In genomic region chr2:88807237-88807962, GRCh38 we compare ENCODE assay signal across 22 cellular contexts.
"Had no signal": no experiment of that assay in that cellular context is flagged by ENCODE, and none has a peak within 500 bp of the region (broad histone marks: within the 10 kb centered on the region; RNA-seq: fewer than 3 reads in every experiment).

No MANE protein-coding gene starts in this region.

- H3K27ac ChIP-seq: right lobe of liver, tibial nerve had no signal

- H3K4me1 Mint-ChIP-seq: activated naive CD4-positive, alpha-beta T cell treated with anti-CD3 and anti-CD28 coated beads, Interleukin-2, amount 50 U/mL, for 24 hours; nephron; T-helper 17 cell had no signal

- H3K36me3 ChIP-seq: right lobe of liver, tibial nerve had no signal

- H3K27ac Mint-ChIP-seq: activated CD8-positive, alpha-beta T cell treated with anti-CD3 and anti-CD28 coated beads for 36 hours; activated naive CD4-positive, alpha-beta T cell treated with anti-CD3 and anti-CD28 coated beads, Interleukin-2, amount 50 U/mL, for 24 hours; activated T-helper 2 cell treated with anti-CD3 and anti-CD28 coated beads, Interferon-gamma antibody, Interleukin-2, Interleukin-4, amounts not matched to agents 10 μg/mL and 5 μg/mL and 100 μg/mL, durations not matched to agents 14 hours and 24 hours and 36 hours; nephron; progenitor cell of endocrine pancreas; T-helper 17 cell had no signal

- H3K36me3 Mint-ChIP-seq: activated naive CD4-positive, alpha-beta T cell treated with anti-CD3 and anti-CD28 coated beads, Interleukin-2, amount 50 U/mL, for 24 hours had no signal

- H3K27me3 ChIP-seq: right lobe of liver, tibial nerve had no signal

- H3K9me3 ChIP-seq: mucosa of descending colon, right lobe of liver, tibial nerve had no signal

- DNase-seq: activated CD4-positive, alpha-beta T cell treated with anti-CD3 and anti-CD28 coated beads, Interleukin-2, amount 50 U/mL, for 1 hour; activated CD4-positive, CD25-positive, alpha-beta regulatory T cell treated with anti-CD3 and anti-CD28 coated beads, Interleukin-2, amount 50 U/mL, for 72 hours; activated CD8-positive, alpha-beta T cell treated with anti-CD3 and anti-CD28 coated beads for 36 hours; activated T-cell treated with anti-CD3 and anti-CD28 coated beads, Interleukin-2, amount 50 U/mL, for 4 hours; effector memory CD4-positive, alpha-beta T cell; head of caudate nucleus; hippocampal formation; left cardiac atrium; left ventricle myocardium superior; mucosa of descending colon; right lobe of liver; stimulated activated CD4-positive, alpha-beta T cell treated with anti-CD3 and anti-CD28 coated beads, Interleukin-2, amount 100 ng/mL, for 48 hours; stimulated activated naive CD4-positive, alpha-beta T cell treated with Interleukin-2 at 50 U/mL for 16 hours; T-helper 17 cell had no signal

- H3K4me3 Mint-ChIP-seq: activated CD8-positive, alpha-beta T cell treated with anti-CD3 and anti-CD28 coated beads for 36 hours; activated naive CD4-positive, alpha-beta T cell treated with anti-CD3 and anti-CD28 coated beads, Interleukin-2, amount 50 U/mL, for 24 hours; activated T-cell treated with anti-CD3 and anti-CD28 coated beads, Interleukin-2, amount 50 U/mL, for 4 hours; nephron; T-helper 17 cell had no signal

- ATAC-seq: activated CD8-positive, alpha-beta T cell treated with anti-CD3 and anti-CD28 coated beads for 36 hours; activated T-cell treated with anti-CD3 and anti-CD28 coated beads, Interleukin-2, amount 50 U/mL, for 4 hours; left cardiac atrium; left ventricle myocardium superior; mucosa of descending colon; right lobe of liver; T-helper 17 cell had no signal

- H3K4me1 ChIP-seq: right lobe of liver, tibial nerve had no signal

- H3K27me3 Mint-ChIP-seq: activated CD8-positive, alpha-beta T cell treated with anti-CD3 and anti-CD28 coated beads for 36 hours; progenitor cell of endocrine pancreas had no signal

- FAIRE-seq: colon, keratinocyte, urothelium cell line had no signal

- H3K4me3 ChIP-seq: mucosa of descending colon, right lobe of liver, tibial nerve had no signal

- H3K9me3 Mint-ChIP-seq: activated CD8-positive, alpha-beta T cell treated with anti-CD3 and anti-CD28 coated beads for 36 hours; activated naive CD4-positive, alpha-beta T cell treated with anti-CD3 and anti-CD28 coated beads, Interleukin-2, amount 50 U/mL, for 24 hours; activated T-helper 2 cell treated with anti-CD3 and anti-CD28 coated beads, Interferon-gamma antibody, Interleukin-2, Interleukin-4, amounts not matched to agents 10 μg/mL and 5 μg/mL and 100 μg/mL, durations not matched to agents 14 hours and 24 hours and 36 hours had no signal
